19 cellular contexts compared by ENCODE assay signal in genomic region chr2:56715670-56716069, GRCh38.
"Had no signal": no experiment of that assay in that cellular context is flagged by ENCODE, and none has a peak within 500 bp of the region (broad histone marks: within the 10 kb centered on the region; RNA-seq: fewer than 3 reads in every experiment).

No MANE protein-coding gene starts in this region.

- H3K27ac Mint-ChIP-seq: mesothelial cell of epicardium; natural killer cell; progenitor cell of endocrine pancreas; stimulated activated memory B cell treated with anti-CD40 and anti-IgM and Interleukin-4, amounts not matched to agents 10 μg/mL and 1 μg/mL and 100 μg/mL, for 72 hours; stimulated activated naive CD8-positive, alpha-beta T cell treated with anti-CD3 and anti-CD28 coated beads, Interleukin-15, amount 100 ng/mL, for 72 hours had no signal

- H3K36me3 ChIP-seq: pancreas, right lobe of liver, tibial nerve, upper lobe of right lung had no signal

- H3K4me3 Mint-ChIP-seq: mesothelial cell of epicardium; natural killer cell; stimulated activated memory B cell treated with anti-CD40 and anti-IgM and Interleukin-4, amounts not matched to agents 10 μg/mL and 1 μg/mL and 100 μg/mL, for 72 hours; stimulated activated naive CD8-positive, alpha-beta T cell treated with anti-CD3 and anti-CD28 coated beads, Interleukin-15, amount 100 ng/mL, for 72 hours had no signal

- H3K27me3 ChIP-seq: dorsolateral prefrontal cortex, pancreas, right lobe of liver, testis, tibial nerve, upper lobe of right lung had no signal

- H3K4me1 Mint-ChIP-seq: natural killer cell; stimulated activated memory B cell treated with anti-CD40 and anti-IgM and Interleukin-4, amounts not matched to agents 10 μg/mL and 1 μg/mL and 100 μg/mL, for 72 hours; stimulated activated naive CD8-positive, alpha-beta T cell treated with anti-CD3 and anti-CD28 coated beads, Interleukin-15, amount 100 ng/mL, for 72 hours had no signal

- H3K27me3 Mint-ChIP-seq: progenitor cell of endocrine pancreas; stimulated activated memory B cell treated with anti-CD40 and anti-IgM and Interleukin-4, amounts not matched to agents 10 μg/mL and 1 μg/mL and 100 μg/mL, for 72 hours; stimulated activated naive CD8-positive, alpha-beta T cell treated with anti-CD3 and anti-CD28 coated beads, Interleukin-15, amount 100 ng/mL, for 72 hours had no signal

- ATAC-seq: esophagus mucosa; left lobe of liver; natural killer cell; pancreas; right lobe of liver; stimulated activated memory B cell treated with anti-CD40 and anti-IgM and Interleukin-4, amounts not matched to agents 10 μg/mL and 1 μg/mL and 100 μg/mL, for 72 hours; stimulated activated naive CD8-positive, alpha-beta T cell treated with anti-CD3 and anti-CD28 coated beads, Interleukin-15, amount 100 ng/mL, for 72 hours; upper lobe of right lung had no signal

- H3K4me3 ChIP-seq: dorsolateral prefrontal cortex, pancreas, right lobe of liver, testis, tibial nerve, upper lobe of right lung had no signal

- H3K27ac ChIP-seq: dorsolateral prefrontal cortex, pancreas, right lobe of liver, testis, tibial nerve, upper lobe of right lung had no signal

- H3K9me3 ChIP-seq: pancreas, right lobe of liver, testis, tibial nerve, upper lobe of right lung had no signal

- H3K36me3 Mint-ChIP-seq: mesothelial cell of epicardium; stimulated activated memory B cell treated with anti-CD40 and anti-IgM and Interleukin-4, amounts not matched to agents 10 μg/mL and 1 μg/mL and 100 μg/mL, for 72 hours had no signal

- DNase-seq: cortex of kidney; dorsolateral prefrontal cortex; effector CD8-positive, alpha-beta T cell; islet precursor cell; mammary epithelial cell; natural killer cell; occipital lobe; pancreas; right lobe of liver; stimulated activated CD4-positive, alpha-beta T cell treated with anti-CD3 and anti-CD28 coated beads, Interleukin-4, amount 100 ng/mL, for 24 hours; stimulated activated naive CD8-positive, alpha-beta T cell treated with anti-CD3 and anti-CD28 coated beads, Interleukin-15, amount 100 ng/mL, for 72 hours; testis; upper lobe of right lung had no signal
